ENCODE assay signal across 1 cellular context in the genomic region with DNA sequence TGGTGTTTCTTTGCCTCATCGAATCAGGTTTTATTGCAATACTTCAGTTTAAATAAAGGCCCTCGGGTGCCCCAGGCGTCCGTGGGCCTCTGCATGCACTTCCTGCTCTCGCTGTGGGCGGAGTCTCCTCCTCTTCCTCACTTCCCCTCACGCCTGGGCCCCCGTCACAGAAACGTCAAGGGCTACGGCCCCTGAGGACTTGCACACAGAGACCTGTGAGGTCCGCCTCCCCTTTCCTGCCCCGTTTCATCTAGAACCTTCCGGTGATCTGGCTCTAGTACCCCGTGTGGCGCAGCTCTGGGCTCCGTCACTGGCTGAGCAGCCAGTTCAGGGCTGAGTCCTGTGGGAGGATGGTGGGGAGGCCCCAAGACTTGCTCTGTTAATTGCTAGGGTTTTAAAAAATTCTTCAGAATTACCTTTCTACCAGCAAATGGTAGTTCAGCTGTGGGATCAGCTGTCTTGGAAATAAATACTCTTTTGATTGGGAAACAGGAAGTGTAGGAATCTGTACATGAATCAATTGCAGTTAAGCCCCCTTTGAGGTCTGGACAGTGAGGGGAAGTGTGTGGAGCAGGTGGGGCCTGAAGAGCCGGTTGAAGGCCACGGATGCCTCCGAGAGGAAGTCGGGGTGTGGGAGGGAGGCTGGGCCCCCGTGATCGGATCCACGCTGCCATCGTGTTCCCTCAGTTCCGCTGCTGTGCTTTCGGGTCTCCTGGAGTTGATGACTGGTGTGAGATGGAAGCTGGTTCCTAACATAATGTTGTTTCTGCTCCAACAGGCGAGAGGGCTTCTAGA.
TF ChIP-seq lines count a peak whose summit lies in the region.

No MANE protein-coding gene starts in this region.

TF ChIP-seq in GM23338, 12 proteins besides CTCF, POLR2A, EP300 and RAD21 (continued from another document):
- TF ChIP-seq, protein P1, sequence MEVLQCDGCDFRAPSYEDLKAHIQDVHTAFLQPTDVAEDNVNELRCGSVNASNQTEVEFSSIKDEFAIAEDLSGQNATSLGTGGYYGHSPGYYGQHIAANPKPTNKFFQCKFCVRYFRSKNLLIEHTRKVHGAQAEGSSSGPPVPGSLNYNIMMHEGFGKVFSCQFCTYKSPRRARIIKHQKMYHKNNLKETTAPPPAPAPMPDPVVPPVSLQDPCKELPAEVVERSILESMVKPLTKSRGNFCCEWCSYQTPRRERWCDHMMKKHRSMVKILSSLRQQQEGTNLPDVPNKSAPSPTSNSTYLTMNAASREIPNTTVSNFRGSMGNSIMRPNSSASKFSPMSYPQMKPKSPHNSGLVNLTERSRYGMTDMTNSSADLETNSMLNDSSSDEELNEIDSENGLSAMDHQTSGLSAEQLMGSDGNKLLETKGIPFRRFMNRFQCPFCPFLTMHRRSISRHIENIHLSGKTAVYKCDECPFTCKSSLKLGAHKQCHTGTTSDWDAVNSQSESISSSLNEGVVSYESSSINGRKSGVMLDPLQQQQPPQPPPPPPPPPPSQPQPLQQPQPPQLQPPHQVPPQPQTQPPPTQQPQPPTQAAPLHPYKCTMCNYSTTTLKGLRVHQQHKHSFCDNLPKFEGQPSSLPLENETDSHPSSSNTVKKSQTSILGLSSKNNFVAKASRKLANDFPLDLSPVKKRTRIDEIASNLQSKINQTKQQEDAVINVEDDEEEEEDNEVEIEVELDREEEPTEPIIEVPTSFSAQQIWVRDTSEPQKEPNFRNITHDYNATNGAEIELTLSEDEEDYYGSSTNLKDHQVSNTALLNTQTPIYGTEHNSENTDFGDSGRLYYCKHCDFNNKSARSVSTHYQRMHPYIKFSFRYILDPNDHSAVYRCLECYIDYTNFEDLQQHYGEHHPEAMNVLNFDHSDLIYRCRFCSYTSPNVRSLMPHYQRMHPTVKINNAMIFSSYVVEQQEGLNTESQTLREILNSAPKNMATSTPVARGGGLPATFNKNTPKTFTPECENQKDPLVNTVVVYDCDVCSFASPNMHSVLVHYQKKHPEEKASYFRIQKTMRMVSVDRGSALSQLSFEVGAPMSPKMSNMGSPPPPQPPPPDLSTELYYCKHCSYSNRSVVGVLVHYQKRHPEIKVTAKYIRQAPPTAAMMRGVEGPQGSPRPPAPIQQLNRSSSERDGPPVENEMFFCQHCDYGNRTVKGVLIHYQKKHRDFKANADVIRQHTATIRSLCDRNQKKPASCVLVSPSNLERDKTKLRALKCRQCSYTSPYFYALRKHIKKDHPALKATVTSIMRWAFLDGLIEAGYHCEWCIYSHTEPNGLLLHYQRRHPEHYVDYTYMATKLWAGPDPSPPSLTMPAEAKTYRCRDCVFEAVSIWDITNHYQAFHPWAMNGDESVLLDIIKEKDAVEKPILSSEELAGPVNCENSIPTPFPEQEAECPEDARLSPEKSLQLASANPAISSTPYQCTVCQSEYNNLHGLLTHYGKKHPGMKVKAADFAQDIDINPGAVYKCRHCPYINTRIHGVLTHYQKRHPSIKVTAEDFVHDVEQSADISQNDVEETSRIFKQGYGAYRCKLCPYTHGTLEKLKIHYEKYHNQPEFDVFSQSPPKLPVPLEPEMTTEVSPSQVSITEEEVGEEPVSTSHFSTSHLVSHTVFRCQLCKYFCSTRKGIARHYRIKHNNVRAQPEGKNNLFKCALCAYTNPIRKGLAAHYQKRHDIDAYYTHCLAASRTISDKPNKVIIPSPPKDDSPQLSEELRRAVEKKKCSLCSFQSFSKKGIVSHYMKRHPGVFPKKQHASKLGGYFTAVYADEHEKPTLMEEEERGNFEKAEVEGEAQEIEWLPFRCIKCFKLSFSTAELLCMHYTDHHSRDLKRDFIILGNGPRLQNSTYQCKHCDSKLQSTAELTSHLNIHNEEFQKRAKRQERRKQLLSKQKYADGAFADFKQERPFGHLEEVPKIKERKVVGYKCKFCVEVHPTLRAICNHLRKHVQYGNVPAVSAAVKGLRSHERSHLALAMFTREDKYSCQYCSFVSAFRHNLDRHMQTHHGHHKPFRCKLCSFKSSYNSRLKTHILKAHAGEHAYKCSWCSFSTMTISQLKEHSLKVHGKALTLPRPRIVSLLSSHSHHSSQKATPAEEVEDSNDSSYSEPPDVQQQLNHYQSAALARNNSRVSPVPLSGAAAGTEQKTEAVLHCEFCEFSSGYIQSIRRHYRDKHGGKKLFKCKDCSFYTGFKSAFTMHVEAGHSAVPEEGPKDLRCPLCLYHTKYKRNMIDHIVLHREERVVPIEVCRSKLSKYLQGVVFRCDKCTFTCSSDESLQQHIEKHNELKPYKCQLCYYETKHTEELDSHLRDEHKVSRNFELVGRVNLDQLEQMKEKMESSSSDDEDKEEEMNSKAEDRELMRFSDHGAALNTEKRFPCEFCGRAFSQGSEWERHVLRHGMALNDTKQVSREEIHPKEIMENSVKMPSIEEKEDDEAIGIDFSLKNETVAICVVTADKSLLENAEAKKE (CRISPR knock-in tag; IDR thresholded peaks at IDR 0.05), result no peak
- TF ChIP-seq ZNF331 (CRISPR knock-in tag; IDR thresholded peaks at IDR 0.05; ENCODE audit: low read depth), result no peak
